In the genomic region with DNA sequence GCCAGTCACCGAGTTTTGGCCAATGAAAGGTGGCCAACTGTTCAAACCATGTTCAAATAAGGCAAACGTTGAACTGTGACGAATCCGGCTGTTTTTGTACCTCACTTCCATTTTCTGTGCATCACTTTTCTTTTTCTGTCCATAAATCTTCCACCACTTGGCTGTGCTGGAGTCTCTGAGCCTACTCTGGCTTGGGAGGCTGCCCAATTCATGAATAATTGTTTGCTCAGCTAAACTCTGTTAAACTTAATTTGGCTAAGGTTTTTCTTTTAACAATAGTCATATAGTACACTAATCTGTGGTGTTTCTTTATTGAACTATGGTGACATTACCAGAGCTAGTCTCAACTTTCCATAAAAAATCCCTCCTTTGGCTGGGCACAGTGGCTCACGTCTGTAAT, we compare ENCODE assay signal across 23 cellular contexts. TPM values are rescaled to one million over a fixed set of nuclear protein-coding genes. Genes with fewer than 3 reads are reported as not detected.
DNase-seq lines count a peak whose midpoint lies in the region; ATAC-seq, FAIRE-seq and TF ChIP-seq lines count a peak whose summit lies in the region.
"Had no signal": no experiment of that assay in that cellular context is flagged by ENCODE, and none has a peak within 500 bp of the region (broad histone marks: within the 10 kb centered on the region; RNA-seq: fewer than 3 reads in every experiment).

No MANE protein-coding gene starts in this region.

- H4K20me1 ChIP-seq in Karpas-422 (ENCODE audit: insufficient read depth, low read depth, low read length) = no peaks in the 10 kb centered on the region
- H4K20me1 ChIP-seq in astrocyte (ENCODE audit: insufficient read depth, low read length) = no peaks in the 10 kb centered on the region

- H3K4me2 ChIP-seq in A549 = no peak overlapping the region
- no peak overlapping the region for H3K4me2 ChIP-seq in Karpas-422 (ENCODE audit: low read depth, low read length, poor library complexity, severe bottlenecking)
- H3K4me2 ChIP-seq in astrocyte (ENCODE audit: low read length) = no peak overlapping the region

- H3K27ac ChIP-seq in A549 (no peak overlapping the region), Karpas-422 (ENCODE audit: low read length) (peak overlapping the region; percentile 78; the same call in 1 of the 2 replicates), astrocyte (ENCODE audit: low read depth, low read length) (no peak overlapping the region)
- H3K27ac ChIP-seq: Peyer's patch had no signal

- H2AFZ ChIP-seq in Karpas-422 (ENCODE audit: low read length) (no peak overlapping the region), astrocyte (ENCODE audit: low read depth, low read length) (no peak overlapping the region)

- H3K79me2 ChIP-seq in Karpas-422 (ENCODE audit: low read length) (peaks cover 2% of the 10 kb centered on the region; the same call in 1 of the 2 replicates), astrocyte (ENCODE audit: insufficient read depth, low read length) (no peaks in the 10 kb centered on the region)

- no peak overlapping the region for H3K27ac Mint-ChIP-seq in astrocyte (ENCODE audit: unreplicated experiment)

- no peaks in the 10 kb centered on the region for H3K9me2 ChIP-seq in Karpas-422 (replicated peaks; ENCODE audit: insufficient read depth, low read length)

- CTCF ChIA-PET in A549 (lab: Yijun Ruan, JAX) = no interaction called here

- no peaks in the 10 kb centered on the region for H3K4me1 ChIP-seq in A549
- H3K4me1 ChIP-seq in Karpas-422 (ENCODE audit: low read length) = peaks cover 12% of the 10 kb centered on the region
- H3K4me1 ChIP-seq in astrocyte (ENCODE audit: insufficient read depth, low read length) = peaks cover 5% of the 10 kb centered on the region
- H3K4me1 ChIP-seq: Peyer's patch had no signal

- H3K4me3 ChIP-seq in A549 (no peak overlapping the region), Karpas-422 (ENCODE audit: low read length) (no peak overlapping the region), astrocyte (ENCODE audit: insufficient read depth, low read depth, low read length) (no peak overlapping the region), fibroblast of the aortic adventitia (ENCODE audit: low read depth, low read length) (no peak overlapping the region)
- H3K4me3 ChIP-seq: GM12878, Peyer's patch had no signal

- H3K36me3 ChIP-seq in Karpas-422 (ENCODE audit: insufficient read depth, low read length) (no peaks in the 10 kb centered on the region), astrocyte (ENCODE audit: insufficient read depth, low read length) (no peaks in the 10 kb centered on the region)
- H3K36me3 ChIP-seq: Peyer's patch had no signal

- no peaks in the 10 kb centered on the region for H3K9me3 ChIP-seq in A549
- no peaks in the 10 kb centered on the region for H3K9me3 ChIP-seq in Karpas-422 (ENCODE audit: low read length)
- no peaks in the 10 kb centered on the region for H3K9me3 ChIP-seq in astrocyte (ENCODE audit: insufficient read depth, low read depth, low read length)
- H3K9me3 ChIP-seq: Peyer's patch had no signal

- no peak for TF ChIP-seq RAD21 in A549 (conservative IDR thresholded peaks at IDR 0.05 in 1 of 2, IDR thresholded peaks at IDR 0.05 in 1 of 2)

- no peak overlapping the region for H3K4me3 Mint-ChIP-seq in astrocyte (ENCODE audit: unreplicated experiment)
- H3K4me3 Mint-ChIP-seq: IgD-negative memory B cell had no signal

- no peaks in the 10 kb centered on the region for H3K9me3 Mint-ChIP-seq in astrocyte (ENCODE audit: unreplicated experiment)

- FAIRE-seq in A549 (lab: Jason Lieb, UNC) (no peak), astrocyte (lab: Jason Lieb, UNC) (no peak)
- FAIRE-seq: GM12878, GM18507, H1 had no signal

- H3K4me1 Mint-ChIP-seq in astrocyte (ENCODE audit: low read depth, unreplicated experiment) = peaks cover 9% of the 10 kb centered on the region
- H3K4me1 Mint-ChIP-seq: IgD-negative memory B cell had no signal

- DNase-seq in A549 (ENCODE audit: low read depth in 1 of 2, low spot score in 1 of 2) = no peak
- no peak for DNase-seq in Karpas-422
- DNase-seq in astrocyte (ENCODE audit: low read depth) = peak; percentile 14
- peak; percentile 33 for DNase-seq in fibroblast of the aortic adventitia (ENCODE audit: low read depth)
- DNase-seq in DMS53 treated with DMSO at 0.1 percent for 48 hours (lab: John Stamatoyannopoulos, UW; ENCODE audit: unreplicated experiment) = no peak
- no peak for DNase-seq in NCI-H2227 (lab: John Stamatoyannopoulos, UW; ENCODE audit: unreplicated experiment)
- no peak for DNase-seq in SHP77 (lab: John Stamatoyannopoulos, UW)
- no peak for DNase-seq in NCI-H187 (lab: John Stamatoyannopoulos, UW)
- DNase-seq: 8988T, C1 segment of cervical spinal cord, COR-L47, DMS53, NCI-H1092 treated with DMSO at 0.1 percent for 48 hours, NCI-H1694 treated with DMSO at 0.1 percent for 48 hours, NCI-H510A, NCI-H82, Peyer's patch, SIG-M5 had no signal

- no peaks in the 10 kb centered on the region for H3K36me3 Mint-ChIP-seq in astrocyte (ENCODE audit: low read depth, unreplicated experiment)

- TF ChIP-seq EP300 in A549 (IDR thresholded peaks at IDR 0.05) = no peak

- no peaks in the 10 kb centered on the region for H3K27me3 Mint-ChIP-seq in astrocyte (ENCODE audit: low read depth, unreplicated experiment)

- H3K9ac ChIP-seq in Karpas-422 (ENCODE audit: low read length) (no peak overlapping the region), astrocyte (ENCODE audit: low read length) (no peak overlapping the region)

- TF ChIP-seq POLR2A in A549 (IDR thresholded peaks at IDR 0.05; ENCODE audit: low read length) = no peak

- POLR2A ChIA-PET in A549 (lab: Yijun Ruan, JAX) = no interaction called here

- TF ChIP-seq CTCF in A549 (IDR thresholded peaks at IDR 0.05) (no peak), astrocyte (IDR thresholded peaks at IDR 0.05; ENCODE audit: insufficient read depth, low read depth, low read length) (no peak), fibroblast of the aortic adventitia (IDR thresholded peaks at IDR 0.05; ENCODE audit: insufficient read depth, low read length) (no peak)

- 42% methylated on average over 5 of the region's 5 CpGs for WGBS in A549 (ENCODE audit: missing lambda C conversion rate)

- no peaks in the 10 kb centered on the region for H3K27me3 ChIP-seq in Karpas-422 (ENCODE audit: low read length)
- H3K27me3 ChIP-seq in astrocyte (ENCODE audit: insufficient read depth, low read length) = no peaks in the 10 kb centered on the region
- H3K27me3 ChIP-seq: Peyer's patch had no signal

- ATAC-seq in A549 = no peak; a peak in 1 of 6 replicates

TF ChIP-seq in A549, 52 proteins besides CTCF, POLR2A, EP300 and RAD21:
- no peak for TF ChIP-seq EHMT2 (IDR thresholded peaks at IDR 0.05; ENCODE audit: low read depth)
- peak; percentile 4 for TF ChIP-seq MAFK (IDR thresholded peaks at IDR 0.05; ENCODE audit: partially characterized antibody)
- TF ChIP-seq, protein P1, sequence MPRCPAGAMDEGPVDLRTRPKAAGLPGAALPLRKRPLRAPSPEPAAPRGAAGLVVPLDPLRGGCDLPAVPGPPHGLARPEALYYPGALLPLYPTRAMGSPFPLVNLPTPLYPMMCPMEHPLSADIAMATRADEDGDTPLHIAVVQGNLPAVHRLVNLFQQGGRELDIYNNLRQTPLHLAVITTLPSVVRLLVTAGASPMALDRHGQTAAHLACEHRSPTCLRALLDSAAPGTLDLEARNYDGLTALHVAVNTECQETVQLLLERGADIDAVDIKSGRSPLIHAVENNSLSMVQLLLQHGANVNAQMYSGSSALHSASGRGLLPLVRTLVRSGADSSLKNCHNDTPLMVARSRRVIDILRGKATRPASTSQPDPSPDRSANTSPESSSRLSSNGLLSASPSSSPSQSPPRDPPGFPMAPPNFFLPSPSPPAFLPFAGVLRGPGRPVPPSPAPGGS (IDR thresholded peaks at IDR 0.05) = no peak
- TF ChIP-seq PHF8 (IDR thresholded peaks at IDR 0.05; ENCODE audit: borderline replicate concordance, low read depth) = no peak
- no peak for TF ChIP-seq CHD4 (IDR thresholded peaks at IDR 0.05; ENCODE audit: borderline replicate concordance)
- TF ChIP-seq BHLHE40 (IDR thresholded peaks at IDR 0.05; ENCODE audit: low read depth, low read length) = no peak
- TF ChIP-seq FOSL2 (IDR thresholded peaks at IDR 0.05) = no peak
- no peak for TF ChIP-seq FOSL2 (CRISPR knock-in tag; IDR thresholded peaks at IDR 0.05)
- no peak for TF ChIP-seq MAZ (IDR thresholded peaks at IDR 0.05; ENCODE audit: borderline replicate concordance, low read depth, low read length)
TF ChIP-seq in A549: peak in this region for 1.

RNA-seq across cellular contexts. Expression of gene NIM1K, which starts 11.3 kb away (rescaled TPM):
- 0.23 and 0.26 TPM in 2 replicates for polyA plus RNA-seq in A549 (2011; rRNA removed)
- 0.12 and 0.17 TPM in 2 replicates for polyA plus RNA-seq in A549 (2012; cell fraction: cytosol; rRNA removed)
- 0.21 and 0.22 TPM in 2 replicates for polyA plus RNA-seq in A549 (2012; cell fraction: nucleus; rRNA removed)
- 0.06 to 0.33 TPM (median 0.10 TPM) in 3 replicates for polyA plus RNA-seq in A549 (2017; fragmentation: RNase III; extraction: RNeasy Plus Mini Kit Qiagen cat#74134 plus additional on column Dnase treatment)
- polyA minus RNA-seq in A549 (2011; rRNA and poly(A)+ RNA removed) = 0.24 and 0.62 TPM in 2 replicates
- total RNA-seq in Karpas-422 (2014; rRNA removed; shearing (Covaris generic); ENCODE audit: low replicate concordance) = 9.3 and 10.2 TPM in 2 replicates
- 0.54 and 1.5 TPM in 2 replicates for total RNA-seq in astrocyte
- total RNA-seq in fibroblast of the aortic adventitia (ENCODE audit: low replicate concordance) = 0.65 and 1.9 TPM in 2 replicates
- total RNA-seq: H1, MCF 10A, Peyer's patch had no signal
- polyA plus RNA-seq: H1, IgD-negative memory B cell had no signal

Comparison
In these comparisons a context has a peak if more than half of its experiments do, and no peak if none do; other contexts are left out.
1. DNase-seq: peak in astrocyte (single experiment) and fibroblast of the aortic adventitia (single experiment); none in A549 (0 of 2), Karpas-422 (single experiment), DMS53 treated with DMSO at 0.1 percent for 48 hours (single experiment), NCI-H2227 (single experiment), SHP77 (0 of 2) and NCI-H187 (0 of 2).